Comparison of ENCODE assay signal across 9 cellular contexts in genomic region chr12:118979763-118980406, GRCh38.
DNase-seq lines count a peak whose midpoint lies in the region; ATAC-seq and TF ChIP-seq lines count a peak whose summit lies in the region.
"Had no signal": no experiment of that assay in that cellular context is flagged by ENCODE, and none has a peak within 500 bp of the region (broad histone marks: within the 10 kb centered on the region; RNA-seq: fewer than 3 reads in every experiment).

No MANE protein-coding gene starts in this region.

- H3K4me2 ChIP-seq in DOHH2 (ENCODE audit: low read length): no peak overlapping the region

- no peaks in the 10 kb centered on the region for H3K9me2 ChIP-seq in DOHH2 (replicated peaks; ENCODE audit: control insufficient read depth, low read length)

- TF ChIP-seq CTCF in DOHH2 (IDR thresholded peaks at IDR 0.05; ENCODE audit: low read depth, low read length, poor library complexity, severe bottlenecking): peak; percentile 80

- H3K79me2 ChIP-seq in DOHH2 (ENCODE audit: control insufficient read depth, low read length): no peaks in the 10 kb centered on the region

- no peak overlapping the region for H3K4me3 ChIP-seq in DOHH2 (ENCODE audit: low read length)
- peak overlapping the region; percentile 9 for H3K4me3 ChIP-seq in iPS-11a (ENCODE audit: low read depth, low read length)

- peak; percentile 87 for DNase-seq in NCI-H345 (lab: John Stamatoyannopoulos, UW)
- DNase-seq in anterior cingulate cortex (lab: John Stamatoyannopoulos, UW): peak in 47 of 58 donors; percentile 1 to 66 (median 23)
- peak; percentile 37 for DNase-seq in stimulated activated CD8-positive, alpha-beta memory T cell treated with anti-CD3 and anti-CD28 coated beads, Interleukin-4, amount 100 ng/mL, for 48 hours
- DNase-seq: activated T-cell treated with anti-CD3 and anti-CD28 coated beads, Interleukin-2, amount 50 U/mL, for 4 hours had no signal

- ATAC-seq in HG02885 (IDR thresholded peaks at IDR 0.05; ENCODE audit: poor library complexity, unreplicated experiment) (peak; percentile 48), GM19455 (IDR thresholded peaks at IDR 0.05; ENCODE audit: unreplicated experiment) (no peak), GM21360 (IDR thresholded peaks at IDR 0.05; ENCODE audit: unreplicated experiment) (no peak)

- no peaks in the 10 kb centered on the region for H3F3A ChIP-seq in DOHH2 (ENCODE audit: control insufficient read depth, insufficient read depth)

- H3K27me3 ChIP-seq in DOHH2 (ENCODE audit: control insufficient read depth, low read length): no peaks in the 10 kb centered on the region

- H3K4me1 ChIP-seq in DOHH2 (ENCODE audit: control insufficient read depth, low read length): no peaks in the 10 kb centered on the region

- no peaks in the 10 kb centered on the region for H3K36me3 ChIP-seq in DOHH2 (ENCODE audit: control insufficient read depth, low read length)

- no peak overlapping the region for H3K27ac ChIP-seq in DOHH2 (ENCODE audit: low read depth, low read length)

- H4K20me1 ChIP-seq in DOHH2 (ENCODE audit: control insufficient read depth, insufficient read depth, low read depth, low read length): no peaks in the 10 kb centered on the region

- H3K9me3 ChIP-seq in DOHH2 (ENCODE audit: control insufficient read depth, insufficient read depth, low read length): no peaks in the 10 kb centered on the region

Comparison
In these comparisons a context has a peak if more than half of its experiments do, and no peak if none do; other contexts are left out.
1. DNase-seq: peak in every context shown above with its lines; median percentile 87 in NCI-H345; 37 in stimulated activated CD8-positive, alpha-beta memory T cell treated with anti-CD3 and anti-CD28 coated beads, Interleukin-4, amount 100 ng/mL, for 48 hours; 23 in anterior cingulate cortex.